In the genomic region with DNA sequence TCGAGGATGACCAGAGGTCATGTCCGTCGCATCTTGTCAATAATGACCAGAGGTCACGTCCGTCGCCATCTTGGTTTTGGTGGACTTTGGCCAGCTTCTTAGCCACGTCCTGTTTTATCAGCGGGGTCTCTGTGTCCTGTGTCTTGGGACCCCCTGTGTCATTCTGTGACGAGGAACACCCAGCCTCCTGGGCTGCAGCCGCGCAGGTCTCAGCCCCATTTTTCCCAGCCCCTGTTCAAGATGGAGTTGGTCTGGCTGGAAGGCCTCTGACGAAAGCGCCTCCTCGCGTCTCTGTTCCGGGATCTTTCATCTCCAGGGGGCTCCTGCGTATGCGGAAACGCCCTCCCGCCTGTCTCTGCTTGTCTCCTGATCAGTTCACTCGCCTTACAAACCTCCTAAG, we compare ENCODE assay signal across 19 cellular contexts.
DNase-seq lines count a peak whose midpoint lies in the region; ATAC-seq, FAIRE-seq and TF ChIP-seq lines count a peak whose summit lies in the region.
"Had no signal": no experiment of that assay in that cellular context is flagged by ENCODE, and none has a peak within 500 bp of the region (broad histone marks: within the 10 kb centered on the region; RNA-seq: fewer than 3 reads in every experiment).

No MANE protein-coding gene starts in this region.

- H3K9me3 ChIP-seq in Caco-2 (peaks cover 37% of the 10 kb centered on the region), HepG2 (ENCODE audit: low read length) (no peaks in the 10 kb centered on the region), suprapubic skin (no peaks in the 10 kb centered on the region), BE2C (peaks cover 3% of the 10 kb centered on the region; the same call in 1 of the 2 replicates)

- TF ChIP-seq POLR2A in HepG2 (IDR thresholded peaks at IDR 0.05; ENCODE audit: insufficient read depth in 1 of 2, low read depth in 2 of 2, low read length in 2 of 2) (no peak), suprapubic skin (IDR thresholded peaks at IDR 0.05) (no peak)

- H4K20me1 ChIP-seq in HepG2 (ENCODE audit: insufficient read depth, low read length), result no peaks in the 10 kb centered on the region

- no peaks in the 10 kb centered on the region for H3K27me3 Mint-ChIP-seq in Caco-2 (ENCODE audit: insufficient read depth, unreplicated experiment)
- peaks cover 14% of the 10 kb centered on the region for H3K27me3 Mint-ChIP-seq in MCF 10A (ENCODE audit: insufficient read depth, unreplicated experiment)

- H3K27ac ChIP-seq in HepG2 (ENCODE audit: extremely low read length, insufficient read depth, low read length) (peak overlapping the region; percentile 69), suprapubic skin (no peak overlapping the region)
- H3K27ac ChIP-seq: HL-60, KMS-11 had no signal

- TF ChIP-seq EP300 in HepG2 (IDR thresholded peaks at IDR 0.05; ENCODE audit: low read depth in 2 of 2, low read length in 2 of 2) (no peak), HepG2 (CRISPR knock-in tag; IDR thresholded peaks at IDR 0.05; ENCODE audit: borderline replicate concordance) (no peak), suprapubic skin (IDR thresholded peaks at IDR 0.05) (no peak)

- intact Hi-C loops in Caco-2 (cut with micrococcal nuclease; ENCODE audit: unreplicated experiment), result no loop called here
- intact Hi-C loops in HepG2 (cut with micrococcal nuclease; ENCODE audit: unreplicated experiment), result no loop called here
- intact Hi-C loops in MCF 10A (cut with micrococcal nuclease), result no loop called here

- CTCF ChIA-PET in Caco-2 (lab: Charles Lee), result no interaction called here
- CTCF ChIA-PET in HepG2 (lab: Yijun Ruan, JAX; ENCODE audit: low intra/inter-chr PET ratio, low total read pairs), result no interaction called here
- CTCF ChIA-PET in MCF 10A (lab: Yijun Ruan, JAX), result no interaction called here

- no peak for TF ChIP-seq RAD21 in HepG2 (CRISPR knock-in tag; IDR thresholded peaks at IDR 0.05)

- H3K9ac ChIP-seq in HepG2 (ENCODE audit: insufficient read depth, low read depth, low read length), result no peak overlapping the region
- H3K9ac ChIP-seq: KMS-11 had no signal

- BruUV-seq in Caco-2 (replicated peaks; lab: Mats Ljungman, UMichigan), result no TSS peak
- BruUV-seq in HepG2 (replicated peaks; lab: Mats Ljungman, UMichigan), result no TSS peak
- BruUV-seq in MCF 10A (replicated peaks; lab: Mats Ljungman, UMichigan), result no TSS peak

- DNase-seq in Caco-2, result peak in 1 of 2 experiments; percentile 31
- peak; percentile 3 for DNase-seq in activated CD8-positive, alpha-beta memory T cell treated with anti-CD3 and anti-CD28 coated beads, Interleukin-2, amount 50 U/mL, for 48 hours
- no peak for DNase-seq in HepG2 (ENCODE audit: low spot score)
- peak; percentile 17 to 44 for DNase-seq in suprapubic skin (ENCODE audit: low spot score in 2 of 2)
- DNase-seq in NCI-H2107 (lab: John Stamatoyannopoulos, UW), result no peak
- DNase-seq in MCF 10A (ENCODE audit: unreplicated experiment), result no peak
- no peak for DNase-seq in BE2C
- no peak for DNase-seq in CD1c-positive myeloid dendritic cell (ENCODE audit: extremely low spot score)
- DNase-seq: H9, NCI-H1105, NCI-H146, NCI-H2029, NCI-H345, NCI-H524, NCI-H774 had no signal

- H3K4me3 ChIP-seq in Caco-2 (ENCODE audit: low read depth, low read length) (no peak overlapping the region), HepG2 (replicated peaks in 1 of 3; ENCODE audit: insufficient read depth in 1 of 3, low read depth in 2 of 3, low read length in 3 of 3) (peak overlapping the region in 1 of 3 experiments; percentile 35; a peak in 2 of 6 replicates), suprapubic skin (no peak overlapping the region), BE2C (ENCODE audit: low read depth, low read length) (no peak overlapping the region)

- WGBS in HepG2 (ENCODE audit: low lambda C conversion rate), result 87% methylated on average over 20 of the region's 21 CpGs
- WGBS in suprapubic skin, result 78% methylated on average over 21 of the region's 21 CpGs

- H3K4me1 Mint-ChIP-seq in Caco-2 (ENCODE audit: low read depth, unreplicated experiment) (peaks cover 24% of the 10 kb centered on the region), MCF 10A (ENCODE audit: insufficient read depth, unreplicated experiment) (no peaks in the 10 kb centered on the region)
- H3K4me1 Mint-ChIP-seq: CD14-positive monocyte had no signal

- peak overlapping the region; percentile 65 for H3K4me2 ChIP-seq in HepG2 (ENCODE audit: low read depth, low read length)
- H3K4me2 ChIP-seq: KMS-11 had no signal

- POLR2A ChIA-PET in Caco-2 (lab: Charles Lee) (no interaction called here), HepG2 (lab: Yijun Ruan, JAX) (interaction anchor here (1.5 kb wide), 1 partner anchor 248 kb away, joined by 3 read pairs; a partner anchor contains a TSS), MCF 10A (lab: Yijun Ruan, JAX) (no interaction called here)

- in situ Hi-C loops in HepG2 (cut with HindIII; ENCODE audit: extremely low pct_ligation_motif_present, low pct_unique_long_range_greater_than_20kb), result no loop called here

- no peak for FAIRE-seq in HepG2 (lab: Jason Lieb, UNC)
- FAIRE-seq: A204.1 had no signal

- H3K79me2 ChIP-seq in HepG2 (ENCODE audit: insufficient read depth, low read length), result no peaks in the 10 kb centered on the region

- TF ChIP-seq CTCF in Caco-2 (IDR thresholded peaks at IDR 0.05; ENCODE audit: insufficient read depth in 1 of 2, low read depth in 1 of 2, low read length in 1 of 2, severe bottlenecking in 1 of 2, unreplicated experiment in 1 of 2) (no peak), HepG2 (CRISPR knock-in tag; IDR thresholded peaks at IDR 0.05) (no peak), suprapubic skin (IDR thresholded peaks at IDR 0.05) (no peak), MCF 10A (IDR thresholded peaks at IDR 0.05; ENCODE audit: unreplicated experiment) (no peak), BE2C (IDR thresholded peaks at IDR 0.05; ENCODE audit: low read depth, low read length) (no peak)

- H2AFZ ChIP-seq in HepG2 (ENCODE audit: low read length), result no peak overlapping the region

- H3K4me3 Mint-ChIP-seq in Caco-2 (ENCODE audit: unreplicated experiment) (no peak overlapping the region), MCF 10A (ENCODE audit: unreplicated experiment) (no peak overlapping the region)
- H3K4me3 Mint-ChIP-seq: CD14-positive monocyte had no signal

- H3K36me3 ChIP-seq in Caco-2 (ENCODE audit: control insufficient read depth, insufficient read depth, low read length) (no peaks in the 10 kb centered on the region), HepG2 (replicated peaks in 1 of 2; ENCODE audit: control insufficient read depth in 1 of 2, insufficient read depth in 2 of 2, low read length in 2 of 2) (no peaks in the 10 kb centered on the region), suprapubic skin (no peaks in the 10 kb centered on the region), BE2C (no peaks in the 10 kb centered on the region)

- peak overlapping the region; percentile 83 for H3K27ac Mint-ChIP-seq in Caco-2 (ENCODE audit: unreplicated experiment)
- no peak overlapping the region for H3K27ac Mint-ChIP-seq in MCF 10A (ENCODE audit: low read depth, unreplicated experiment)
- H3K27ac Mint-ChIP-seq: CD14-positive monocyte had no signal

- peaks cover 23% of the 10 kb centered on the region for H3K36me3 Mint-ChIP-seq in Caco-2 (ENCODE audit: insufficient read depth, unreplicated experiment)
- H3K36me3 Mint-ChIP-seq in MCF 10A (ENCODE audit: insufficient read depth, unreplicated experiment), result no peaks in the 10 kb centered on the region
- H3K36me3 Mint-ChIP-seq: CD14-positive monocyte had no signal

- H3K27me3 ChIP-seq in Caco-2 (replicated peaks; ENCODE audit: control insufficient read depth, insufficient read depth, low read length) (no peaks in the 10 kb centered on the region), HepG2 (ENCODE audit: control insufficient read depth in 1 of 2, insufficient read depth in 2 of 2, low read length in 2 of 2) (no peaks in the 10 kb centered on the region), suprapubic skin (no peaks in the 10 kb centered on the region), BE2C (no peaks in the 10 kb centered on the region; the same call in 1 of the 2 replicates)

- ATAC-seq in HepG2, result no peak

- H3K4me1 ChIP-seq in Caco-2 (peaks cover 21% of the 10 kb centered on the region), HepG2 (ENCODE audit: insufficient read depth, low read length) (peaks cover 47% of the 10 kb centered on the region), suprapubic skin (no peaks in the 10 kb centered on the region), BE2C (no peaks in the 10 kb centered on the region)

- peaks cover 43% of the 10 kb centered on the region for H3K9me3 Mint-ChIP-seq in Caco-2 (ENCODE audit: unreplicated experiment)
- no peaks in the 10 kb centered on the region for H3K9me3 Mint-ChIP-seq in MCF 10A (ENCODE audit: unreplicated experiment)

TF ChIP-seq in HepG2, 621 proteins besides CTCF, POLR2A, EP300 and RAD21 (continues in another document):
- TF ChIP-seq ZNF124 (CRISPR knock-in tag; IDR thresholded peaks at IDR 0.05) (0 out of 2 replicates have a peak, but pooled peaks have one; percentile 9), KMT2A (CRISPR knock-in tag; IDR thresholded peaks at IDR 0.05) (no peak)
- TF ChIP-seq, protein P1, sequence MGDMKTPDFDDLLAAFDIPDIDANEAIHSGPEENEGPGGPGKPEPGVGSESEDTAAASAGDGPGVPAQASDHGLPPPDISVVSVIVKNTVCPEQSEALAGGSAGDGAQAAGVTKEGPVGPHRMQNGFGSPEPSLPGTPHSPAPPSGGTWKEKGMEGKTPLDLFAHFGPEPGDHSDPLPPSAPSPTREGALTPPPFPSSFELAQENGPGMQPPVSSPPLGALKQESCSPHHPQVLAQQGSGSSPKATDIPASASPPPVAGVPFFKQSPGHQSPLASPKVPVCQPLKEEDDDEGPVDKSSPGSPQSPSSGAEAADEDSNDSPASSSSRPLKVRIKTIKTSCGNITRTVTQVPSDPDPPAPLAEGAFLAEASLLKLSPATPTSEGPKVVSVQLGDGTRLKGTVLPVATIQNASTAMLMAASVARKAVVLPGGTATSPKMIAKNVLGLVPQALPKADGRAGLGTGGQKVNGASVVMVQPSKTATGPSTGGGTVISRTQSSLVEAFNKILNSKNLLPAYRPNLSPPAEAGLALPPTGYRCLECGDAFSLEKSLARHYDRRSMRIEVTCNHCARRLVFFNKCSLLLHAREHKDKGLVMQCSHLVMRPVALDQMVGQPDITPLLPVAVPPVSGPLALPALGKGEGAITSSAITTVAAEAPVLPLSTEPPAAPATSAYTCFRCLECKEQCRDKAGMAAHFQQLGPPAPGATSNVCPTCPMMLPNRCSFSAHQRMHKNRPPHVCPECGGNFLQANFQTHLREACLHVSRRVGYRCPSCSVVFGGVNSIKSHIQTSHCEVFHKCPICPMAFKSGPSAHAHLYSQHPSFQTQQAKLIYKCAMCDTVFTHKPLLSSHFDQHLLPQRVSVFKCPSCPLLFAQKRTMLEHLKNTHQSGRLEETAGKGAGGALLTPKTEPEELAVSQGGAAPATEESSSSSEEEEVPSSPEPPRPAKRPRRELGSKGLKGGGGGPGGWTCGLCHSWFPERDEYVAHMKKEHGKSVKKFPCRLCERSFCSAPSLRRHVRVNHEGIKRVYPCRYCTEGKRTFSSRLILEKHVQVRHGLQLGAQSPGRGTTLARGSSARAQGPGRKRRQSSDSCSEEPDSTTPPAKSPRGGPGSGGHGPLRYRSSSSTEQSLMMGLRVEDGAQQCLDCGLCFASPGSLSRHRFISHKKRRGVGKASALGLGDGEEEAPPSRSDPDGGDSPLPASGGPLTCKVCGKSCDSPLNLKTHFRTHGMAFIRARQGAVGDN (CRISPR knock-in tag; IDR thresholded peaks at IDR 0.05), result peak; percentile 79

Comparison
In these comparisons a context has a peak if more than half of its experiments do, and no peak if none do; other contexts are left out.
1. DNase-seq: peak in activated CD8-positive, alpha-beta memory T cell treated with anti-CD3 and anti-CD28 coated beads, Interleukin-2, amount 50 U/mL, for 48 hours (single experiment) and suprapubic skin (2 of 2); none in HepG2 (single experiment), NCI-H2107 (single experiment), MCF 10A (single experiment), BE2C (single experiment) and CD1c-positive myeloid dendritic cell (single experiment).